In genomic region chr5:85604378-85604777, GRCh38 we compare ENCODE assay signal across 20 cellular contexts.
A peak's percentile ranks its signal among the peaks of the same experiment; 100 is the strongest.
DNase-seq lines count a peak whose midpoint lies in the region; ATAC-seq, FAIRE-seq and TF ChIP-seq lines count a peak whose summit lies in the region.
"Had no signal": no experiment of that assay in that cellular context is flagged by ENCODE, and none has a peak within 500 bp of the region (broad histone marks: within the 10 kb centered on the region; RNA-seq: fewer than 3 reads in every experiment).

No MANE protein-coding gene starts in this region.

- TF ChIP-seq EP300 in HepG2 (IDR thresholded peaks at IDR 0.05; ENCODE audit: low read depth in 2 of 2, low read length in 2 of 2), result no peak
- no peak for TF ChIP-seq EP300 in HepG2 (CRISPR knock-in tag; IDR thresholded peaks at IDR 0.05; ENCODE audit: borderline replicate concordance)

- H3K9me3 ChIP-seq in mammary epithelial cell (replicated peaks; ENCODE audit: insufficient read depth, low read length) (peaks cover 3% of the 10 kb centered on the region), right lobe of liver (no peaks in the 10 kb centered on the region), HepG2 (ENCODE audit: low read length) (no peaks in the 10 kb centered on the region), astrocyte (ENCODE audit: insufficient read depth, low read depth, low read length) (peaks cover 2% of the 10 kb centered on the region), SJCRH30 (replicated peaks) (no peaks in the 10 kb centered on the region)
- H3K9me3 ChIP-seq: BLaER1 treated with 17β-estradiol and CSF1 and Interleukin-3, amounts not matched to agents 10 nM and 100 nM had no signal

- no peaks in the 10 kb centered on the region for H3K9me3 Mint-ChIP-seq in astrocyte (ENCODE audit: unreplicated experiment)

- H3K27ac ChIP-seq in mammary epithelial cell (ENCODE audit: insufficient read depth, low read depth, low read length) (no peak overlapping the region), right lobe of liver (no peak overlapping the region), HepG2 (ENCODE audit: extremely low read length, insufficient read depth, low read length) (no peak overlapping the region), astrocyte (ENCODE audit: low read depth, low read length) (no peak overlapping the region), SJCRH30 (no peak overlapping the region)
- H3K27ac ChIP-seq: BLaER1 treated with 17β-estradiol and CSF1 and Interleukin-3, amounts not matched to agents 10 nM and 100 nM; GM23248; HL-60 had no signal

- no TSS peak for BruUV-seq in mammary epithelial cell (replicated peaks; lab: Mats Ljungman, UMichigan)
- no TSS peak for BruUV-seq in HepG2 (replicated peaks; lab: Mats Ljungman, UMichigan)

- H3K4me2 ChIP-seq in mammary epithelial cell (ENCODE audit: insufficient read depth, low read depth, low read length) (no peak overlapping the region), HepG2 (ENCODE audit: low read depth, low read length) (no peak overlapping the region), astrocyte (ENCODE audit: low read length) (no peak overlapping the region)
- H3K4me2 ChIP-seq: BLaER1 treated with 17β-estradiol and CSF1 and Interleukin-3, amounts not matched to agents 10 nM and 100 nM had no signal

- H3K4me1 Mint-ChIP-seq in astrocyte (ENCODE audit: low read depth, unreplicated experiment), result peaks cover 14% of the 10 kb centered on the region
- H3K4me1 Mint-ChIP-seq: B cell had no signal

- in situ Hi-C loops in T47D (cut with HindIII; ENCODE audit: low pct_unique_long_range_greater_than_20kb, low sequenced_read_pairs) (no loop called here), mammary epithelial cell (cut with MboI; ENCODE audit: low sequenced_read_pairs in 2 of 2) (no loop called here), HepG2 (cut with HindIII; ENCODE audit: extremely low pct_ligation_motif_present, low pct_unique_long_range_greater_than_20kb) (no loop called here)

- H3K27me3 Mint-ChIP-seq in astrocyte (ENCODE audit: low read depth, unreplicated experiment), result no peaks in the 10 kb centered on the region
- H3K27me3 Mint-ChIP-seq: B cell had no signal

- no peaks in the 10 kb centered on the region for H4K20me1 ChIP-seq in mammary epithelial cell (ENCODE audit: insufficient read depth, low read length)
- H4K20me1 ChIP-seq in HepG2 (ENCODE audit: insufficient read depth, low read length), result no peaks in the 10 kb centered on the region
- no peaks in the 10 kb centered on the region for H4K20me1 ChIP-seq in astrocyte (ENCODE audit: insufficient read depth, low read length)
- H4K20me1 ChIP-seq: BLaER1 treated with 17β-estradiol and CSF1 and Interleukin-3, amounts not matched to agents 10 nM and 100 nM had no signal

- ATAC-seq in right lobe of liver (peak; percentile 40 to 91 (median 54)), HepG2 (no peak), GM18498 (IDR thresholded peaks at IDR 0.05; ENCODE audit: unreplicated experiment) (no peak)
- ATAC-seq: CD8-positive, alpha-beta T cell; GM12878 had no signal

- H3K4me1 ChIP-seq in mammary epithelial cell (ENCODE audit: insufficient read depth, low read length) (no peaks in the 10 kb centered on the region), right lobe of liver (no peaks in the 10 kb centered on the region), HepG2 (ENCODE audit: insufficient read depth, low read length) (no peaks in the 10 kb centered on the region), astrocyte (ENCODE audit: insufficient read depth, low read length) (no peaks in the 10 kb centered on the region), SJCRH30 (no peaks in the 10 kb centered on the region)
- H3K4me1 ChIP-seq: BLaER1 treated with 17β-estradiol and CSF1 and Interleukin-3, amounts not matched to agents 10 nM and 100 nM had no signal

- WGBS in mammary epithelial cell (ENCODE audit: low coverage, missing lambda C conversion rate), result 0% methylated on average over 1 of the region's 1 CpG
- WGBS in right lobe of liver (ENCODE audit: insufficient coverage, low coverage, low lambda C conversion rate, missing lambda C conversion rate), result no CpG with 5 or more reads among the region's 1 CpG
- 40% methylated on average over 1 of the region's 1 CpG for WGBS in HepG2 (ENCODE audit: low lambda C conversion rate)

- dilution Hi-C loops in mammary epithelial cell (cut with HindIII; ENCODE audit: low sequenced_read_pairs), result no loop called here

- no peaks in the 10 kb centered on the region for H3K36me3 Mint-ChIP-seq in astrocyte (ENCODE audit: low read depth, unreplicated experiment)
- H3K36me3 Mint-ChIP-seq: CD8-positive, alpha-beta T cell had no signal

- peak overlapping the region; percentile 90 for H3K27ac Mint-ChIP-seq in astrocyte (ENCODE audit: unreplicated experiment)
- H3K27ac Mint-ChIP-seq: B cell; CD8-positive, alpha-beta T cell had no signal

- H3K36me3 ChIP-seq in mammary epithelial cell (ENCODE audit: insufficient read depth, low read length) (no peaks in the 10 kb centered on the region), right lobe of liver (no peaks in the 10 kb centered on the region), HepG2 (replicated peaks in 1 of 2; ENCODE audit: control insufficient read depth in 1 of 2, insufficient read depth in 2 of 2, low read length in 2 of 2) (no peaks in the 10 kb centered on the region), astrocyte (ENCODE audit: insufficient read depth, low read length) (no peaks in the 10 kb centered on the region), SJCRH30 (no peaks in the 10 kb centered on the region)
- H3K36me3 ChIP-seq: BLaER1 treated with 17β-estradiol and CSF1 and Interleukin-3, amounts not matched to agents 10 nM and 100 nM had no signal

- H3K79me2 ChIP-seq in mammary epithelial cell (ENCODE audit: insufficient read depth, low read length) (no peaks in the 10 kb centered on the region), HepG2 (ENCODE audit: insufficient read depth, low read length) (no peaks in the 10 kb centered on the region), astrocyte (ENCODE audit: insufficient read depth, low read length) (no peaks in the 10 kb centered on the region)

- H3K9ac ChIP-seq in mammary epithelial cell (ENCODE audit: insufficient read depth, low read length) (no peak overlapping the region), HepG2 (ENCODE audit: insufficient read depth, low read depth, low read length) (no peak overlapping the region), astrocyte (ENCODE audit: low read length) (no peak overlapping the region)
- H3K9ac ChIP-seq: BLaER1 treated with 17β-estradiol and CSF1 and Interleukin-3, amounts not matched to agents 10 nM and 100 nM; GM23248 had no signal

- no peak for TF ChIP-seq RAD21 in HepG2 (CRISPR knock-in tag; IDR thresholded peaks at IDR 0.05)

- POLR2A ChIA-PET in HepG2 (lab: Yijun Ruan, JAX), result no interaction called here

- TF ChIP-seq POLR2A in right lobe of liver (IDR thresholded peaks at IDR 0.05) (no peak), HepG2 (IDR thresholded peaks at IDR 0.05; ENCODE audit: insufficient read depth in 1 of 2, low read depth in 2 of 2, low read length in 2 of 2) (no peak)

- DNase-seq in T47D (ENCODE audit: low read depth in 1 of 2, low spot score in 1 of 2), result peak; percentile 3 to 76
- no peak for DNase-seq in mammary epithelial cell
- DNase-seq in right lobe of liver, result no peak
- DNase-seq in HepG2 (ENCODE audit: low spot score), result no peak
- DNase-seq in astrocyte (ENCODE audit: low read depth), result no peak
- DNase-seq in SJCRH30, result no peak
- DNase-seq: Calu3; CD8-positive, alpha-beta T cell; DND-41; EL; GM23248; HCEC 1CT; IMR-90 had no signal

- CTCF ChIA-PET in mammary epithelial cell (lab: Charles Lee; ENCODE audit: low non-redundant PET), result no interaction called here
- CTCF ChIA-PET in HepG2 (lab: Yijun Ruan, JAX; ENCODE audit: low intra/inter-chr PET ratio, low total read pairs), result no interaction called here

- H3K4me3 ChIP-seq in mammary epithelial cell (replicated peaks in 1 of 3; ENCODE audit: insufficient read depth in 1 of 3, low read depth in 2 of 3, low read length in 3 of 3), result no peak overlapping the region
- no peak overlapping the region for H3K4me3 ChIP-seq in right lobe of liver
- H3K4me3 ChIP-seq in HepG2 (replicated peaks in 1 of 3; ENCODE audit: insufficient read depth in 1 of 3, low read depth in 2 of 3, low read length in 3 of 3), result no peak overlapping the region
- no peak overlapping the region for H3K4me3 ChIP-seq in astrocyte (ENCODE audit: insufficient read depth, low read depth, low read length)
- H3K4me3 ChIP-seq in SJCRH30, result no peak overlapping the region
- H3K4me3 ChIP-seq: BLaER1 treated with 17β-estradiol and CSF1 and Interleukin-3, amounts not matched to agents 10 nM and 100 nM; GM12878; GM23248 had no signal

- H2AFZ ChIP-seq in mammary epithelial cell (ENCODE audit: low read depth, low read length), result no peak overlapping the region
- H2AFZ ChIP-seq in HepG2 (ENCODE audit: low read length), result no peak overlapping the region
- no peak overlapping the region for H2AFZ ChIP-seq in astrocyte (ENCODE audit: low read depth, low read length)
- H2AFZ ChIP-seq: GM23248 had no signal

- H3K4me3 Mint-ChIP-seq in astrocyte (ENCODE audit: unreplicated experiment), result no peak overlapping the region
- H3K4me3 Mint-ChIP-seq: B cell; CD8-positive, alpha-beta T cell had no signal

- FAIRE-seq in HepG2 (lab: Jason Lieb, UNC) (no peak), astrocyte (lab: Jason Lieb, UNC) (no peak)
- FAIRE-seq: GM12878, GM19239, H54 had no signal

- H3K27me3 ChIP-seq in mammary epithelial cell (ENCODE audit: insufficient read depth, low read length), result no peaks in the 10 kb centered on the region
- H3K27me3 ChIP-seq in right lobe of liver, result no peaks in the 10 kb centered on the region
- H3K27me3 ChIP-seq in HepG2 (ENCODE audit: control insufficient read depth in 1 of 2, insufficient read depth in 2 of 2, low read length in 2 of 2), result no peaks in the 10 kb centered on the region
- H3K27me3 ChIP-seq in astrocyte (ENCODE audit: insufficient read depth, low read length), result no peaks in the 10 kb centered on the region
- no peaks in the 10 kb centered on the region for H3K27me3 ChIP-seq in SJCRH30
- H3K27me3 ChIP-seq: BLaER1 treated with 17β-estradiol and CSF1 and Interleukin-3, amounts not matched to agents 10 nM and 100 nM had no signal

- TF ChIP-seq CTCF in mammary epithelial cell (conservative IDR thresholded peaks at IDR 0.05 in 1 of 2, IDR thresholded peaks at IDR 0.05 in 1 of 2; ENCODE audit: extremely low read depth in 1 of 2, insufficient read depth in 1 of 2, low read depth in 1 of 2, low read length in 2 of 2) (no peak), right lobe of liver (IDR thresholded peaks at IDR 0.05) (no peak), HepG2 (CRISPR knock-in tag; IDR thresholded peaks at IDR 0.05) (no peak), astrocyte (IDR thresholded peaks at IDR 0.05; ENCODE audit: insufficient read depth, low read depth, low read length) (no peak)

- intact Hi-C loops in mammary epithelial cell (cut with micrococcal nuclease) (no loop called here), right lobe of liver (cut with DNase I) (no loop called here), HepG2 (cut with micrococcal nuclease; ENCODE audit: unreplicated experiment) (no loop called here)

TF ChIP-seq in HepG2, 621 proteins besides CTCF, POLR2A, EP300 and RAD21 (continues in another document):
- TF ChIP-seq KDM2A (CRISPR knock-in tag; IDR thresholded peaks at IDR 0.05; ENCODE audit: borderline replicate concordance, low read depth), result no peak
- TF ChIP-seq ZNF841 (CRISPR knock-in tag; IDR thresholded peaks at IDR 0.05; ENCODE audit: borderline replicate concordance), result no peak
- TF ChIP-seq POLR2AphosphoS5 (IDR thresholded peaks at IDR 0.05; ENCODE audit: low read depth, low read length), result no peak
- TF ChIP-seq ZNF333 (CRISPR knock-in tag; IDR thresholded peaks at IDR 0.05; ENCODE audit: borderline replicate concordance), result no peak

Comparison
In these comparisons a context has a peak if more than half of its experiments do, and no peak if none do; other contexts are left out.
1. DNase-seq: peak in T47D (2 of 2); none in mammary epithelial cell (single experiment), right lobe of liver (0 of 3), HepG2 (single experiment), astrocyte (single experiment) and SJCRH30 (0 of 2).
2. ATAC-seq: peak in right lobe of liver (4 of 4); none in HepG2 (single experiment) and GM18498 (single experiment).